Comparison of ENCODE assay signal across 24 cellular contexts in the genomic region with DNA sequence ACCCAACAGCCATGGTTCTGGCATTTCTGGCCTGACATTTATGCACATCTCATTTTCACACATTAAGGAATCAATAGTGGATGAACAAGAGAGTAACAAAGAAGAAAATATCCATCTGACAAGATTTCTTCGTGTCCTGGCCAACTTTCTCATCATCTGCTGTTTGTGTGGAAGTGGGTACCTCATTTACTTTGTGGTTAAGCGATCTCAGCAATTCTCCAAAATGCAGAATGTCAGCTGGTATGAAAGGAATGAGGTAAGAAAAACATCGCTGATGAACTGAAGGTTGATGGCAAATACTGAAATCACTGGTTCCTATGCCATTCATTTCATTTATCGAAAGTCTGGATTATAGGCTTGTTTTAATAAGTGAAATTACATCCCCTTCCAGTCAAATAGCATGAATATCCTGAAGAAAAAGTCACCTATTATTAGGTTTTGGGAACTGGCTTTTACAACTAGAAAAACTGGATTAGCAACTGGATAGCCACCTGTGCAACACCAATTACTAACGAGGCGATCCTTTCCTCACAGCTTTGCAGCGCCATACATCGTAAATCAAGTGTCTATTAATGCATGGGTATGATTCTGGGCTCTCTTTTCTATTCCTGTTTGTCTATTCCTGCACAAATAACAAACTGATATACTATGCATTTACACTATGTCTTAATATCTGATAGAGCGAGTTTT. TPM values are rescaled to one million over a fixed set of nuclear protein-coding genes. Genes with fewer than 3 reads are reported as not detected.
DNase-seq lines count a peak whose midpoint lies in the region; ATAC-seq, FAIRE-seq and TF ChIP-seq lines count a peak whose summit lies in the region.
"Had no signal": no experiment of that assay in that cellular context is flagged by ENCODE, and none has a peak within 500 bp of the region (broad histone marks: within the 10 kb centered on the region; RNA-seq: fewer than 3 reads in every experiment).

No MANE protein-coding gene starts in this region.

- no peak overlapping the region for H2AFZ ChIP-seq in SK-N-SH (ENCODE audit: low read depth)
- H2AFZ ChIP-seq: hepatocyte had no signal

- H3K79me2 ChIP-seq in SK-N-SH (ENCODE audit: insufficient read depth), result no peaks in the 10 kb centered on the region
- H3K79me2 ChIP-seq: hepatocyte had no signal

- no peak overlapping the region for H3K9ac ChIP-seq in SK-N-SH
- H3K9ac ChIP-seq in duodenal mucosa (ENCODE audit: low read depth in 1 of 2, low read length in 2 of 2), result no peak overlapping the region

- no peak overlapping the region for H3K27ac ChIP-seq in SK-N-SH (ENCODE audit: low read depth in 2 of 2, low read length in 1 of 2)
- H3K27ac ChIP-seq in duodenal mucosa (ENCODE audit: low read depth, low read length), result no peak overlapping the region
- no peak overlapping the region for H3K27ac ChIP-seq in small intestine (ENCODE audit: low read depth in 1 of 2, low read length in 1 of 2)
- no peak overlapping the region for H3K27ac ChIP-seq in heart right ventricle
- H3K27ac ChIP-seq: hepatocyte, prostate gland had no signal

- H3K36me3 ChIP-seq in SK-N-SH (replicated peaks in 1 of 2; ENCODE audit: control insufficient read depth in 1 of 2, insufficient read depth in 2 of 2, low read length in 1 of 2) (no peaks in the 10 kb centered on the region), duodenal mucosa (ENCODE audit: control insufficient read depth in 1 of 2, insufficient read depth in 2 of 2, low read length in 2 of 2) (no peaks in the 10 kb centered on the region), small intestine (ENCODE audit: control insufficient read depth in 2 of 2, insufficient read depth in 2 of 2, low read length in 2 of 2) (no peaks in the 10 kb centered on the region), heart right ventricle (no peaks in the 10 kb centered on the region)
- H3K36me3 ChIP-seq: prostate gland had no signal

- H3K9me3 ChIP-seq in SK-N-SH (0 out of 2 replicates have a peak, but pooled peaks cover 5% of the 10 kb centered on the region), duodenal mucosa (ENCODE audit: control insufficient read depth in 1 of 2, low read length in 2 of 2) (peaks cover 0 to 3% of the 10 kb centered on the region in 2 donors), small intestine (ENCODE audit: control insufficient read depth, low read depth) (no peaks in the 10 kb centered on the region), heart right ventricle (peaks cover 0 to 22% (median 15%) of the 10 kb centered on the region in 11 donors)
- H3K9me3 ChIP-seq: prostate gland had no signal

- no peaks in the 10 kb centered on the region for H3K9me2 ChIP-seq in SK-N-SH

- 70% methylated on average over 9 of the region's 9 CpGs for WGBS in SK-N-SH (ENCODE audit: low lambda C conversion rate)
- 35 to 74% (median 48%) methylated on average over 9 of the region's 9 CpGs for WGBS in small intestine, 3 donors
- WGBS in heart right ventricle, 2 donors, result 89 to 92% methylated on average over 9 of the region's 9 CpGs

- H3F3A ChIP-seq in SK-N-SH (replicated peaks; ENCODE audit: insufficient read depth), result no peaks in the 10 kb centered on the region

- no peak for TF ChIP-seq CTCF in SK-N-SH (IDR thresholded peaks at IDR 0.05)
- no peak for TF ChIP-seq CTCF in heart right ventricle (IDR thresholded peaks at IDR 0.05)

- intact Hi-C loops in heart right ventricle (cut with DNase I), result no loop called here

- no peaks in the 10 kb centered on the region for H4K20me1 ChIP-seq in SK-N-SH (ENCODE audit: insufficient read depth)

- H3K4me1 ChIP-seq in SK-N-SH (ENCODE audit: control insufficient read depth in 1 of 2, insufficient read depth in 2 of 2, low read depth in 1 of 2, low read length in 1 of 2), result peaks cover 0 to 14% of the 10 kb centered on the region in 2 experiments; a peak in 2 of 4 replicates
- H3K4me1 ChIP-seq in duodenal mucosa (ENCODE audit: control insufficient read depth in 1 of 2, insufficient read depth in 2 of 2, low read length in 2 of 2), result peaks cover 20 to 23% of the 10 kb centered on the region in 2 donors
- H3K4me1 ChIP-seq in small intestine (ENCODE audit: control insufficient read depth in 2 of 2, insufficient read depth in 1 of 2, low read depth in 1 of 2, low read length in 1 of 2), result peaks cover 0 to 3% of the 10 kb centered on the region in 2 donors
- H3K4me1 ChIP-seq in heart right ventricle, result no peaks in the 10 kb centered on the region
- H3K4me1 ChIP-seq: prostate gland had no signal

- H3K27me3 ChIP-seq in SK-N-SH (ENCODE audit: insufficient read depth) (no peaks in the 10 kb centered on the region), duodenal mucosa (ENCODE audit: control insufficient read depth in 1 of 2, insufficient read depth in 2 of 2, low read length in 2 of 2) (no peaks in the 10 kb centered on the region), small intestine (ENCODE audit: control insufficient read depth in 2 of 2, insufficient read depth in 2 of 2, low read length in 2 of 2) (no peaks in the 10 kb centered on the region), heart right ventricle (peaks cover 0 to 6% (median 0%) of the 10 kb centered on the region in 7 donors)
- H3K27me3 ChIP-seq: hepatocyte had no signal

- TF ChIP-seq RAD21 in SK-N-SH (IDR thresholded peaks at IDR 0.05; ENCODE audit: low read length), result no peak

- TF ChIP-seq EP300 in SK-N-SH (IDR thresholded peaks at IDR 0.05; ENCODE audit: borderline replicate concordance in 1 of 2, low read depth in 1 of 2, low read length in 1 of 2), result no peak

- DNase-seq in SK-N-SH (no peak), NCI-H748 (lab: John Stamatoyannopoulos, UW; ENCODE audit: unreplicated experiment) (peak; percentile 79), small intestine (peak; percentile 16), heart right ventricle (no peak)
- DNase-seq: activated CD4-positive, CD25-positive, alpha-beta regulatory T cell treated with anti-CD3 and anti-CD28 coated beads, Interleukin-2, amount 50 U/mL, for 72 hours; activated CD8-positive, alpha-beta T cell treated with anti-CD3 and anti-CD28 coated beads, Interleukin-2, amount 10 ng/mL, durations not matched to agents 7 days and 5 days; activated naive CD4-positive, alpha-beta T cell; C1 segment of cervical spinal cord; GDM1; KBM-7; NCI-H187 treated with DMSO at 0.1 percent for 48 hours; NCI-H524 treated with DMSO at 0.1 percent for 48 hours; Right ventricle myocardium superior; stimulated activated CD4-positive, alpha-beta T cell treated with anti-CD3 and anti-CD28 coated beads, Interleukin-1b, Interleukin-23, amount 100 ng/mL, for 48 hours; T-cell had no signal

- POLR2A ChIA-PET in SK-N-SH (lab: Yijun Ruan, JAX), result no interaction called here

- H3K4me3 ChIP-seq in SK-N-SH (ENCODE audit: low read depth in 2 of 2, low read length in 1 of 2), result no peak overlapping the region
- peak overlapping the region; percentile 50 to 60 for H3K4me3 ChIP-seq in duodenal mucosa (ENCODE audit: low read depth in 1 of 2, low read length in 2 of 2)
- H3K4me3 ChIP-seq in small intestine (ENCODE audit: low read depth in 1 of 2, low read length in 2 of 2), result peak overlapping the region in 1 of 2 donors; percentile 13
- H3K4me3 ChIP-seq in heart right ventricle, result no peak overlapping the region
- H3K4me3 ChIP-seq: hepatocyte, prostate gland had no signal

- no peak overlapping the region for H3K4me2 ChIP-seq in SK-N-SH
- H3K4me2 ChIP-seq: hepatocyte had no signal

- ATAC-seq in SK-N-SH treated with all-trans-retinoic acid at 6 μM for 48 hours (no peak), HG03175 (IDR thresholded peaks at IDR 0.05; ENCODE audit: unreplicated experiment) (no peak), HG03354 (IDR thresholded peaks at IDR 0.05; ENCODE audit: poor library complexity, severe bottlenecking, unreplicated experiment) (no peak), heart right ventricle (no peak)
- ATAC-seq: activated CD8-positive, alpha-beta T cell treated with anti-CD3 and anti-CD28 coated beads, Interleukin-2, amount 10 ng/mL, durations not matched to agents 7 days and 5 days; stimulated activated effector memory CD8-positive, alpha-beta T cell treated with anti-CD3 and anti-CD28 coated beads, Interleukin-12 subunit alpha, Interleukin-12 subunit beta, amount 100 ng/mL, for 72 hours; T-cell had no signal

- CTCF ChIA-PET in SK-N-SH (lab: Yijun Ruan, JAX), result interaction anchor here (1.0 to 1.6 kb wide), 3 partner anchors 80 to 399 kb away, joined by 3 to 5 read pairs (median 4); no protein-coding TSS in a partner anchor

- FAIRE-seq in small intestine (lab: Jason Lieb, UNC), result no peak
- FAIRE-seq: endothelial cell of umbilical vein, H54 had no signal

TF ChIP-seq in SK-N-SH, 30 proteins besides CTCF, POLR2A, EP300 and RAD21:
- TF ChIP-seq EZH2phosphoT487 (IDR thresholded peaks at IDR 0.05; ENCODE audit: borderline replicate concordance, low read depth) (no peak), YY1 (IDR thresholded peaks at IDR 0.05; ENCODE audit: low read depth) (no peak)
- TF ChIP-seq, protein P1, sequence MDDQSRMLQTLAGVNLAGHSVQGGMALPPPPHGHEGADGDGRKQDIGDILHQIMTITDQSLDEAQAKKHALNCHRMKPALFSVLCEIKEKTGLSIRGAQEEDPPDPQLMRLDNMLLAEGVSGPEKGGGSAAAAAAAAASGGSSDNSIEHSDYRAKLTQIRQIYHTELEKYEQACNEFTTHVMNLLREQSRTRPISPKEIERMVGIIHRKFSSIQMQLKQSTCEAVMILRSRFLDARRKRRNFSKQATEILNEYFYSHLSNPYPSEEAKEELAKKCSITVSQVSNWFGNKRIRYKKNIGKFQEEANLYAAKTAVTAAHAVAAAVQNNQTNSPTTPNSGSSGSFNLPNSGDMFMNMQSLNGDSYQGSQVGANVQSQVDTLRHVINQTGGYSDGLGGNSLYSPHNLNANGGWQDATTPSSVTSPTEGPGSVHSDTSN (IDR thresholded peaks at IDR 0.05), result peak; percentile 14; the same call in 1 of the 2 replicates

TF ChIP-seq in SK-N-SH treated with all-trans-retinoic acid at 6 μM for 48 hours, 23 proteins besides CTCF, POLR2A, EP300 and RAD21:
- TF ChIP-seq, protein P2, sequence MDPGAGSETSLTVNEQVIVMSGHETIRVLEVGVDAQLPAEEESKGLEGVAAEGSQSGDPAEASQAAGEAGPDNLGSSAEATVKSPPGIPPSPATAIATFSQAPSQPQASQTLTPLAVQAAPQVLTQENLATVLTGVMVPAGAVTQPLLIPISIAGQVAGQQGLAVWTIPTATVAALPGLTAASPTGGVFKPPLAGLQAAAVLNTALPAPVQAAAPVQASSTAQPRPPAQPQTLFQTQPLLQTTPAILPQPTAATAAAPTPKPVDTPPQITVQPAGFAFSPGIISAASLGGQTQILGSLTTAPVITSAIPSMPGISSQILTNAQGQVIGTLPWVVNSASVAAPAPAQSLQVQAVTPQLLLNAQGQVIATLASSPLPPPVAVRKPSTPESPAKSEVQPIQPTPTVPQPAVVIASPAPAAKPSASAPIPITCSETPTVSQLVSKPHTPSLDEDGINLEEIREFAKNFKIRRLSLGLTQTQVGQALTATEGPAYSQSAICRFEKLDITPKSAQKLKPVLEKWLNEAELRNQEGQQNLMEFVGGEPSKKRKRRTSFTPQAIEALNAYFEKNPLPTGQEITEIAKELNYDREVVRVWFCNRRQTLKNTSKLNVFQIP (CRISPR knock-in tag; IDR thresholded peaks at IDR 0.05; ENCODE audit: borderline replicate concordance, low read depth), result no peak

RNA-seq across cellular contexts. Expression of a gene that starts 50.2 kb away (rescaled TPM):
- polyA plus RNA-seq in SK-N-SH (2012; rRNA removed), result 158 and 218 TPM in 2 replicates
- polyA plus RNA-seq in SK-N-SH (2012; cell fraction: cytosol; rRNA removed), result 111 and 114 TPM in 2 replicates
- polyA plus RNA-seq in SK-N-SH (2012; cell fraction: nucleus; rRNA removed), result 520 and 629 TPM in 2 replicates
- 100 to 1,000 TPM in 1 of 3 donors, 10 to 100 TPM in 2; 47.2 to 144 (median 53.0) TPM for polyA plus RNA-seq in small intestine
- total RNA-seq in heart right ventricle, result 10 to 100 TPM; 37.1 to 77.1 (median 46.7) TPM
- 10 to 100 TPM; 66.4 to 68.8 TPM for polyA plus RNA-seq in heart right ventricle

Comparison
In these comparisons a context has a peak if more than half of its experiments do, and no peak if none do; other contexts are left out.
1. DNase-seq: peak in NCI-H748 (single experiment) and small intestine (single experiment); none in SK-N-SH (single experiment) and heart right ventricle (0 of 2).
2. H3K4me3 ChIP-seq: peak in duodenal mucosa (2 of 2); none in SK-N-SH (0 of 2) and heart right ventricle (0 of 10).